ENCODE assay signal across 9 cellular contexts in the genomic region with DNA sequence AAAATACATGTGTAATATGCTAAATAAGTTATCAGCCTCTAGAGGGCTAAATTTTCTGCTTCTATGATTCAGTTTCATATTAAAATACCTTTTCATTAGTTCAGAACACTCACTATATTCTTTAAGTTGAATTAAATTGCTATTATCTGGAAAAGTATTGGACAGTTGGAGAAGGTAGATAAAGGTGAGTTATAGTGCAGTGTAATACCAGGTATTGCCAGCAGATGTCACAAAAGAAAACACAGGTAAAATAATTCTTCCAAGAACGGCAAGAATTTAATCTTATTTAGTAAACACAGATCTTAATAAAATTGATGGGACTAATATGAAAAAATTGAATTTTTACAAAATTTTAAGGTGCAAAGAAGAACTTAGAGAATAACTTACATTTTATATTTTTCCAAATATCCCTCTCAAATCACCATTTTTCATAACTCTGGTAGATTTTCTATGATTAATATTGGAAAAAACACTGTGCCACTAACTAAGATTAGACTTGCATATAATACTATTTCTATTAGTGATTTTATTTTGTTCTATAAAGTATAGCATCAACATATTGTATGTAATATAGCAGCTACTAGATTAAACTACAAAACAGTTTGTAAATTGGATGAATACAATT. TPM values are rescaled to one million over a fixed set of nuclear protein-coding genes. Genes with fewer than 3 reads are reported as not detected.
DNase-seq lines count a peak whose midpoint lies in the region; ATAC-seq and TF ChIP-seq lines count a peak whose summit lies in the region.
"Had no signal": no experiment of that assay in that cellular context is flagged by ENCODE, and none has a peak within 500 bp of the region (broad histone marks: within the 10 kb centered on the region; RNA-seq: fewer than 3 reads in every experiment).

No MANE protein-coding gene starts in this region.

- 22% methylated on average over 1 of the region's 1 CpG for WGBS in right cardiac atrium

- H3K9me3 ChIP-seq in left ventricle myocardium inferior (replicated peaks) = peaks cover 16% of the 10 kb centered on the region
- no peaks in the 10 kb centered on the region for H3K9me3 ChIP-seq in right cardiac atrium (ENCODE audit: control insufficient read depth, low read length)
- H3K9me3 ChIP-seq in PC-9 (ENCODE audit: insufficient read depth, low read depth) = no peaks in the 10 kb centered on the region; the same call in 1 of the 2 replicates
- H3K9me3 ChIP-seq in vagina = no peaks in the 10 kb centered on the region

- no TSS peak for BruUV-seq in PC-9 (replicated peaks; lab: Mats Ljungman, UMichigan)

- H3K27ac ChIP-seq in left ventricle myocardium inferior (replicated peaks) (no peak overlapping the region), right cardiac atrium (ENCODE audit: low read length) (no peak overlapping the region), PC-9 (no peak overlapping the region), vagina (no peak overlapping the region)

- H2AFZ ChIP-seq in PC-9 = no peak overlapping the region

- no peaks in the 10 kb centered on the region for H3F3A ChIP-seq in PC-9 (ENCODE audit: insufficient read depth, low read depth)

- CTCF ChIA-PET in PC-9 (lab: Charles Lee) = no interaction called here

- no peaks in the 10 kb centered on the region for H3K79me2 ChIP-seq in PC-9 (ENCODE audit: low read depth)

- POLR2A ChIA-PET in PC-9 (lab: Charles Lee; ENCODE audit: unreplicated experiment) = no interaction called here

- H3K27me3 ChIP-seq in left ventricle myocardium inferior (ENCODE audit: low read depth) (peaks cover 49% of the 10 kb centered on the region), right cardiac atrium (ENCODE audit: control insufficient read depth, insufficient read depth) (no peaks in the 10 kb centered on the region), PC-9 (ENCODE audit: insufficient read depth, low read depth) (peaks cover 11% of the 10 kb centered on the region), vagina (no peaks in the 10 kb centered on the region)

- H3K9me2 ChIP-seq in PC-9 (ENCODE audit: insufficient read depth) = no peaks in the 10 kb centered on the region

- H3K36me3 ChIP-seq in left ventricle myocardium inferior (no peaks in the 10 kb centered on the region), PC-9 (ENCODE audit: low read depth) (no peaks in the 10 kb centered on the region), vagina (no peaks in the 10 kb centered on the region)

- no peak for ATAC-seq in right cardiac atrium
- no peak for ATAC-seq in GM21825 (IDR thresholded peaks at IDR 0.05; ENCODE audit: unreplicated experiment)

- intact Hi-C loops in left ventricle myocardium inferior (cut with micrococcal nuclease) (no loop called here), right cardiac atrium (cut with DNase I) (loop anchor here in 1 of 4 donors (5.0 kb wide), 1 partner anchor 1061 kb away; no protein-coding TSS in a partner anchor), PC-9 (cut with micrococcal nuclease; ENCODE audit: unreplicated experiment) (loop anchor here (2.0 kb wide), 1 partner anchor 1064 kb away; no protein-coding TSS in a partner anchor), vagina (cut with DNase I) (no loop called here)

- peak; percentile 74 for TF ChIP-seq CTCF in left ventricle myocardium inferior (IDR thresholded peaks at IDR 0.05; ENCODE audit: borderline replicate concordance)
- TF ChIP-seq CTCF in PC-9 (conservative IDR thresholded peaks at IDR 0.05) = peak; percentile 90
- TF ChIP-seq CTCF in foreskin fibroblast (IDR thresholded peaks at IDR 0.05; ENCODE audit: low read depth, low read length) = peak; percentile 45
- peak in 2 of 3 experiments; percentile 33 to 38 for TF ChIP-seq CTCF in vagina (IDR thresholded peaks at IDR 0.05)

- TF ChIP-seq POLR2A in vagina (IDR thresholded peaks at IDR 0.05) = no peak

- DNase-seq in left ventricle myocardium inferior = no peak
- no peak for DNase-seq in right cardiac atrium
- no peak for DNase-seq in PC-9
- peak in 1 of 2 donors; percentile 2 for DNase-seq in foreskin fibroblast
- DNase-seq in vagina (ENCODE audit: extremely low spot score in 2 of 2) = no peak
- no peak for DNase-seq in COR-L47 (lab: John Stamatoyannopoulos, UW)
- DNase-seq in hepatic stellate cell (ENCODE audit: low spot score) = no peak
- DNase-seq: T-helper 1 cell had no signal

- H3K4me1 ChIP-seq in left ventricle myocardium inferior (no peaks in the 10 kb centered on the region), right cardiac atrium (ENCODE audit: control insufficient read depth, insufficient read depth, low read length) (no peaks in the 10 kb centered on the region), PC-9 (replicated peaks; ENCODE audit: insufficient read depth) (no peaks in the 10 kb centered on the region), vagina (no peaks in the 10 kb centered on the region)

- H4K20me1 ChIP-seq in PC-9 (ENCODE audit: insufficient read depth) = no peaks in the 10 kb centered on the region

- H3K4me2 ChIP-seq in PC-9 = no peak overlapping the region

- H3K4me3 ChIP-seq in left ventricle myocardium inferior = no peak overlapping the region
- H3K4me3 ChIP-seq in right cardiac atrium (ENCODE audit: low read length) = no peak overlapping the region
- no peak overlapping the region for H3K4me3 ChIP-seq in PC-9
- no peak overlapping the region for H3K4me3 ChIP-seq in foreskin fibroblast (ENCODE audit: low read depth in 1 of 2, low read length in 2 of 2)
- no peak overlapping the region for H3K4me3 ChIP-seq in vagina

RNA-seq across cellular contexts. Expression of a gene that starts 1.7 kb away (rescaled TPM):
- total RNA-seq in left ventricle myocardium inferior (0.41 TPM), right cardiac atrium (1 to 10 TPM; 1.5 to 2.7 (median 2.1) TPM), PC-9 (2021) (not detected in 2 replicates), vagina (5.6 TPM)
- polyA plus RNA-seq in right cardiac atrium = 1.0 TPM

Comparison
In these comparisons a context has a peak if more than half of its experiments do, and no peak if none do; other contexts are left out.
1. CTCF ChIP-seq: peak in every context shown above with its lines; median percentile 90 in PC-9; 74 in left ventricle myocardium inferior; 45 in foreskin fibroblast; 36 in vagina.